Comparison of ENCODE assay signal across 1 cellular context in genomic region chr7:1428941-1429444, GRCh38.
TF ChIP-seq lines count a peak whose summit lies in the region.

No MANE protein-coding gene starts in this region.

TF ChIP-seq in HepG2, 621 proteins besides CTCF, POLR2A, EP300 and RAD21 (continued from another document):
- TF ChIP-seq, protein P1, sequence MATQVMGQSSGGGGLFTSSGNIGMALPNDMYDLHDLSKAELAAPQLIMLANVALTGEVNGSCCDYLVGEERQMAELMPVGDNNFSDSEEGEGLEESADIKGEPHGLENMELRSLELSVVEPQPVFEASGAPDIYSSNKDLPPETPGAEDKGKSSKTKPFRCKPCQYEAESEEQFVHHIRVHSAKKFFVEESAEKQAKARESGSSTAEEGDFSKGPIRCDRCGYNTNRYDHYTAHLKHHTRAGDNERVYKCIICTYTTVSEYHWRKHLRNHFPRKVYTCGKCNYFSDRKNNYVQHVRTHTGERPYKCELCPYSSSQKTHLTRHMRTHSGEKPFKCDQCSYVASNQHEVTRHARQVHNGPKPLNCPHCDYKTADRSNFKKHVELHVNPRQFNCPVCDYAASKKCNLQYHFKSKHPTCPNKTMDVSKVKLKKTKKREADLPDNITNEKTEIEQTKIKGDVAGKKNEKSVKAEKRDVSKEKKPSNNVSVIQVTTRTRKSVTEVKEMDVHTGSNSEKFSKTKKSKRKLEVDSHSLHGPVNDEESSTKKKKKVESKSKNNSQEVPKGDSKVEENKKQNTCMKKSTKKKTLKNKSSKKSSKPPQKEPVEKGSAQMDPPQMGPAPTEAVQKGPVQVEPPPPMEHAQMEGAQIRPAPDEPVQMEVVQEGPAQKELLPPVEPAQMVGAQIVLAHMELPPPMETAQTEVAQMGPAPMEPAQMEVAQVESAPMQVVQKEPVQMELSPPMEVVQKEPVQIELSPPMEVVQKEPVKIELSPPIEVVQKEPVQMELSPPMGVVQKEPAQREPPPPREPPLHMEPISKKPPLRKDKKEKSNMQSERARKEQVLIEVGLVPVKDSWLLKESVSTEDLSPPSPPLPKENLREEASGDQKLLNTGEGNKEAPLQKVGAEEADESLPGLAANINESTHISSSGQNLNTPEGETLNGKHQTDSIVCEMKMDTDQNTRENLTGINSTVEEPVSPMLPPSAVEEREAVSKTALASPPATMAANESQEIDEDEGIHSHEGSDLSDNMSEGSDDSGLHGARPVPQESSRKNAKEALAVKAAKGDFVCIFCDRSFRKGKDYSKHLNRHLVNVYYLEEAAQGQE (IDR thresholded peaks at IDR 0.05; ENCODE audit: borderline replicate concordance in 1 of 2, low read depth in 1 of 2, low read length in 2 of 2) = no peak
- TF ChIP-seq, protein P2, sequence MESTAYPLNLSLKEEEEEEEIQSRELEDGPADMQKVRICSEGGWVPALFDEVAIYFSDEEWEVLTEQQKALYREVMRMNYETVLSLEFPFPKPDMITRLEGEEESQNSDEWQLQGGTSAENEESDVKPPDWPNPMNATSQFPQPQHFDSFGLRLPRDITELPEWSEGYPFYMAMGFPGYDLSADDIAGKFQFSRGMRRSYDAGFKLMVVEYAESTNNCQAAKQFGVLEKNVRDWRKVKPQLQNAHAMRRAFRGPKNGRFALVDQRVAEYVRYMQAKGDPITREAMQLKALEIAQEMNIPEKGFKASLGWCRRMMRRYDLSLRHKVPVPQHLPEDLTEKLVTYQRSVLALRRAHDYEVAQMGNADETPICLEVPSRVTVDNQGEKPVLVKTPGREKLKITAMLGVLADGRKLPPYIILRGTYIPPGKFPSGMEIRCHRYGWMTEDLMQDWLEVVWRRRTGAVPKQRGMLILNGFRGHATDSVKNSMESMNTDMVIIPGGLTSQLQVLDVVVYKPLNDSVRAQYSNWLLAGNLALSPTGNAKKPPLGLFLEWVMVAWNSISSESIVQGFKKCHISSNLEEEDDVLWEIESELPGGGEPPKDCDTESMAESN (CRISPR knock-in tag; conservative IDR thresholded peaks at IDR 0.05) = 0 out of 2 replicates have a peak, but pooled peaks have one; percentile 30
- TF ChIP-seq MTA1 (CRISPR knock-in tag; IDR thresholded peaks at IDR 0.05; ENCODE audit: borderline replicate concordance) (no peak), IKZF4 (CRISPR knock-in tag; IDR thresholded peaks at IDR 0.05; ENCODE audit: borderline replicate concordance, low read depth, not compliant biosample characterization) (no peak), NFRKB (IDR thresholded peaks at IDR 0.05) (no peak), ZNF30 (CRISPR knock-in tag; IDR thresholded peaks at IDR 0.05) (no peak), ZNF44 (CRISPR knock-in tag; IDR thresholded peaks at IDR 0.05) (no peak), MZF1 (CRISPR knock-in tag; IDR thresholded peaks at IDR 0.05; ENCODE audit: borderline replicate concordance) (no peak), JUND (CRISPR knock-in tag; IDR thresholded peaks at IDR 0.05) (no peak), ZNF205 (CRISPR knock-in tag; IDR thresholded peaks at IDR 0.05) (no peak), SP5 (CRISPR knock-in tag; IDR thresholded peaks at IDR 0.05; ENCODE audit: borderline replicate concordance, low read depth) (peak; percentile 32; the same call in 1 of the 2 replicates), YY1 (IDR thresholded peaks at IDR 0.05; ENCODE audit: insufficient read depth, insufficient replicate concordance, low read depth, low read length) (peak; percentile 71), ZNF331 (CRISPR knock-in tag; IDR thresholded peaks at IDR 0.05) (no peak), ZNF407 (CRISPR knock-in tag; IDR thresholded peaks at IDR 0.05; ENCODE audit: not compliant biosample characterization) (peak; percentile 73), ZNF451 (CRISPR knock-in tag; IDR thresholded peaks at IDR 0.05) (no peak), RAD51 (IDR thresholded peaks at IDR 0.05; ENCODE audit: borderline replicate concordance) (no peak), ZNF501 (CRISPR knock-in tag; IDR thresholded peaks at IDR 0.05) (0 out of 2 replicates have a peak, but pooled peaks have one; percentile 14), ARNTL (CRISPR knock-in tag; IDR thresholded peaks at IDR 0.05) (0 out of 2 replicates have a peak, but pooled peaks have one; percentile 27), THAP9 (CRISPR knock-in tag; IDR thresholded peaks at IDR 0.05; ENCODE audit: borderline replicate concordance) (no peak), POLR2G (IDR thresholded peaks at IDR 0.05; ENCODE audit: low read depth, low read length) (peak; percentile 74), RBFOX2 (IDR thresholded peaks at IDR 0.05; ENCODE audit: low read depth, low read length) (peak; percentile 73), POLR2AphosphoS2 (IDR thresholded peaks at IDR 0.05; ENCODE audit: low read depth, low read length) (no peak)
- TF ChIP-seq, protein P3, sequence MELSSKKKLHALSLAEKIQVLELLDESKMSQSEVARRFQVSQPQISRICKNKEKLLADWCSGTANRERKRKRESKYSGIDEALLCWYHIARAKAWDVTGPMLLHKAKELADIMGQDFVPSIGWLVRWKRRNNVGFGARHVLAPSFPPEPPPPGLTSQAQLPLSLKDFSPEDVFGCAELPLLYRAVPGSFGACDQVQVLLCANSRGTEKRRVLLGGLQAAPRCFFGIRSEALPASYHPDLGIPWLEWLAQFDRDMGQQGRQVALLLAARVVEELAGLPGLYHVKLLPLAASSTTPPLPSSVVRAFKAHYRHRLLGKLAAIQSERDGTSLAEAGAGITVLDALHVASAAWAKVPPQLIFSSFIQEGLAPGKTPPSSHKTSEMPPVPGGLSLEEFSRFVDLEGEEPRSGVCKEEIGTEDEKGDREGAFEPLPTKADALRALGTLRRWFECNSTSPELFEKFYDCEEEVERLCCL (CRISPR knock-in tag; IDR thresholded peaks at IDR 0.05; ENCODE audit: borderline replicate concordance) = no peak
